ENCODE assay signal across 1 cellular context in the genomic region with DNA sequence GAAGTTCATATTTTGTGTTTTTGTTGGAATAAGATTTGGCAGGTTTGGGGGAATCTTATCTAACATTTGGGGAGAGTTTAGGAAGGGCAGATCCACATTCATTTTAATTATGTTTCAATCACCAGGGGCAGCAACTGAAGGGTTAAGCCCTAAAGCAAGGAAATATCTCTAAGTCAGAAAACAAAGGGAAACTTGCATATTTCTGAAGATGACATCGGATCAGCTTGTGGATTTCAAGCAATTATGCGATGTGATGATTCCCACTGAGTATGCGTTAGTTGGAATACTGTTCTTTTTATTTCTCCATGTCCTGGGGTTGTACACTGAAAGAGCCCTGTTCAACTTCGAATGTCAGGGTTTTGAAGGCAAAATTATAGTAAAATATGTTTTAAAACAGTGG.
TF ChIP-seq lines count a peak whose summit lies in the region.

No MANE protein-coding gene starts in this region.

TF ChIP-seq in endothelial cell of umbilical vein, 7 proteins besides CTCF, POLR2A, EP300 and RAD21:
- TF ChIP-seq FOS (IDR thresholded peaks at IDR 0.05; ENCODE audit: borderline replicate concordance, insufficient read depth, low read length) (no peak), GATA2 (IDR thresholded peaks at IDR 0.05; ENCODE audit: insufficient read depth, insufficient read length, low read depth, low read length) (no peak)
